In genomic region chr2:216687646-216688045, GRCh38 we compare ENCODE assay signal across 9 cellular contexts. TPM values are rescaled to one million over a fixed set of nuclear protein-coding genes. Genes with fewer than 3 reads are reported as not detected.
DNase-seq lines count a peak whose midpoint lies in the region; ATAC-seq, FAIRE-seq and TF ChIP-seq lines count a peak whose summit lies in the region.
"Had no signal": no experiment of that assay in that cellular context is flagged by ENCODE, and none has a peak within 500 bp of the region (broad histone marks: within the 10 kb centered on the region; RNA-seq: fewer than 3 reads in every experiment).

No MANE protein-coding gene starts in this region.

- H3K27me3 Mint-ChIP-seq in stimulated activated memory B cell treated with anti-CD40 and anti-IgM and Interleukin-4, amounts not matched to agents 10 μg/mL and 1 μg/mL and 100 μg/mL, for 72 hours: peaks cover 87% of the 10 kb centered on the region

- WGBS in small intestine, 3 donors: 43 to 45% (median 44%) methylated on average over 4 of the region's 4 CpGs

- FAIRE-seq in small intestine (lab: Jason Lieb, UNC) (no peak), frontal cortex (lab: Jason Lieb, UNC) (no peak)

- H3K27ac ChIP-seq in small intestine (ENCODE audit: low read depth in 1 of 2, low read length in 1 of 2): no peak overlapping the region
- H3K27ac ChIP-seq: body of pancreas had no signal

- H3K27me3 ChIP-seq in BE2C: no peaks in the 10 kb centered on the region
- H3K27me3 ChIP-seq in kidney epithelial cell (ENCODE audit: control insufficient read depth, insufficient read depth, low read length): no peaks in the 10 kb centered on the region
- no peaks in the 10 kb centered on the region for H3K27me3 ChIP-seq in small intestine (ENCODE audit: control insufficient read depth in 2 of 2, insufficient read depth in 2 of 2, low read length in 2 of 2)

- H3K9me3 ChIP-seq in BE2C: no peaks in the 10 kb centered on the region
- no peaks in the 10 kb centered on the region for H3K9me3 ChIP-seq in small intestine (ENCODE audit: control insufficient read depth, low read depth)
- H3K9me3 ChIP-seq: body of pancreas had no signal

- TF ChIP-seq CTCF in BE2C (IDR thresholded peaks at IDR 0.05; ENCODE audit: low read depth, low read length) (peak; percentile 53), GM13976 (IDR thresholded peaks at IDR 0.05; ENCODE audit: borderline replicate concordance, control extremely low read depth, extremely low read depth, insufficient read depth, missing control alignments) (peak; percentile 36), kidney epithelial cell (IDR thresholded peaks at IDR 0.05; ENCODE audit: insufficient read depth, low read length, poor library complexity, severe bottlenecking) (peak; percentile 46)

- H3K9me3 Mint-ChIP-seq in stimulated activated memory B cell treated with anti-CD40 and anti-IgM and Interleukin-4, amounts not matched to agents 10 μg/mL and 1 μg/mL and 100 μg/mL, for 72 hours: no peaks in the 10 kb centered on the region

- in situ Hi-C loops in GM13976 (cut with MboI; ENCODE audit: low sequenced_read_pairs, unreplicated experiment): no loop called here

- H3K4me1 ChIP-seq in BE2C: peaks cover 23% of the 10 kb centered on the region
- no peaks in the 10 kb centered on the region for H3K4me1 ChIP-seq in small intestine (ENCODE audit: control insufficient read depth in 2 of 2, insufficient read depth in 1 of 2, low read depth in 1 of 2, low read length in 1 of 2)

- H3K36me3 Mint-ChIP-seq in stimulated activated memory B cell treated with anti-CD40 and anti-IgM and Interleukin-4, amounts not matched to agents 10 μg/mL and 1 μg/mL and 100 μg/mL, for 72 hours: no peaks in the 10 kb centered on the region

- ATAC-seq in stimulated activated memory B cell treated with anti-CD40 and anti-IgM and Interleukin-4, amounts not matched to agents 10 μg/mL and 1 μg/mL and 100 μg/mL, for 72 hours: no peak
- ATAC-seq: body of pancreas had no signal

- DNase-seq in BE2C: no peak
- DNase-seq in GM13976 (ENCODE audit: low spot score): no peak
- peak; percentile 28 for DNase-seq in activated CD8-positive, alpha-beta memory T cell treated with anti-CD3 and anti-CD28 coated beads, Interleukin-2, amount 50 U/mL, for 4 hours
- DNase-seq in kidney epithelial cell (ENCODE audit: low read depth): no peak
- no peak for DNase-seq in small intestine
- DNase-seq in GF-D8 (lab: John Stamatoyannopoulos, UW): no peak
- DNase-seq in frontal cortex (ENCODE audit: low spot score in 2 of 2): no peak
- DNase-seq: body of pancreas had no signal

- H3K27ac Mint-ChIP-seq in stimulated activated memory B cell treated with anti-CD40 and anti-IgM and Interleukin-4, amounts not matched to agents 10 μg/mL and 1 μg/mL and 100 μg/mL, for 72 hours: no peak overlapping the region

- H3K4me3 ChIP-seq in BE2C (ENCODE audit: low read depth, low read length) (no peak overlapping the region), kidney epithelial cell (ENCODE audit: low read depth, low read length) (no peak overlapping the region), small intestine (ENCODE audit: low read depth in 1 of 2, low read length in 2 of 2) (no peak overlapping the region)
- H3K4me3 ChIP-seq: body of pancreas had no signal

- no peak overlapping the region for H3K4me3 Mint-ChIP-seq in stimulated activated memory B cell treated with anti-CD40 and anti-IgM and Interleukin-4, amounts not matched to agents 10 μg/mL and 1 μg/mL and 100 μg/mL, for 72 hours

- H3K4me1 Mint-ChIP-seq in stimulated activated memory B cell treated with anti-CD40 and anti-IgM and Interleukin-4, amounts not matched to agents 10 μg/mL and 1 μg/mL and 100 μg/mL, for 72 hours: peaks cover 15% of the 10 kb centered on the region

- no peaks in the 10 kb centered on the region for H3K36me3 ChIP-seq in BE2C
- H3K36me3 ChIP-seq in kidney epithelial cell (ENCODE audit: control insufficient read depth, insufficient read depth, low read length): no peaks in the 10 kb centered on the region
- no peaks in the 10 kb centered on the region for H3K36me3 ChIP-seq in small intestine (ENCODE audit: control insufficient read depth in 2 of 2, insufficient read depth in 2 of 2, low read length in 2 of 2)

RNA-seq across cellular contexts. Expression of gene IGFBP5, which starts 7.7 kb away (rescaled TPM):
- 34.8 TPM for polyA plus RNA-seq in BE2C (2012; ENCODE audit: insufficient read depth, insufficient read length, low read depth)
- 51.7 and 72.3 TPM in 2 replicates for total RNA-seq in kidney epithelial cell
- polyA plus RNA-seq in small intestine: 100 to 1,000 TPM in 1 of 3 donors, 1 to 10 TPM in 2; 1.3 to 107 (median 5.4) TPM
- 26.1 TPM for total RNA-seq in frontal cortex

RNA-seq across cellular contexts. Expression of gene IGFBP2, which starts 54.4 kb away (rescaled TPM):
- polyA plus RNA-seq in BE2C (2012; ENCODE audit: insufficient read depth, insufficient read length, low read depth): 1,157 TPM
- total RNA-seq in kidney epithelial cell (298 and 307 TPM in 2 replicates), frontal cortex (253 TPM)
- 10 to 100 TPM in 2 of 3 donors, 1 to 10 TPM in 1; 9.8 to 98.7 (median 14.1) TPM for polyA plus RNA-seq in small intestine
